In genomic region chr12:93733928-93734327, GRCh38 we compare ENCODE assay signal across 1 cellular context.
TF ChIP-seq lines count a peak whose summit lies in the region.

No MANE protein-coding gene starts in this region.

TF ChIP-seq in K562, 482 proteins besides CTCF, POLR2A, EP300 and RAD21 (continued from another document):
- TF ChIP-seq ELF4 (CRISPR knock-in tag; IDR thresholded peaks at IDR 0.05): 0 out of 2 replicates have a peak, but pooled peaks have one; percentile 18
- TF ChIP-seq, protein P1, sequence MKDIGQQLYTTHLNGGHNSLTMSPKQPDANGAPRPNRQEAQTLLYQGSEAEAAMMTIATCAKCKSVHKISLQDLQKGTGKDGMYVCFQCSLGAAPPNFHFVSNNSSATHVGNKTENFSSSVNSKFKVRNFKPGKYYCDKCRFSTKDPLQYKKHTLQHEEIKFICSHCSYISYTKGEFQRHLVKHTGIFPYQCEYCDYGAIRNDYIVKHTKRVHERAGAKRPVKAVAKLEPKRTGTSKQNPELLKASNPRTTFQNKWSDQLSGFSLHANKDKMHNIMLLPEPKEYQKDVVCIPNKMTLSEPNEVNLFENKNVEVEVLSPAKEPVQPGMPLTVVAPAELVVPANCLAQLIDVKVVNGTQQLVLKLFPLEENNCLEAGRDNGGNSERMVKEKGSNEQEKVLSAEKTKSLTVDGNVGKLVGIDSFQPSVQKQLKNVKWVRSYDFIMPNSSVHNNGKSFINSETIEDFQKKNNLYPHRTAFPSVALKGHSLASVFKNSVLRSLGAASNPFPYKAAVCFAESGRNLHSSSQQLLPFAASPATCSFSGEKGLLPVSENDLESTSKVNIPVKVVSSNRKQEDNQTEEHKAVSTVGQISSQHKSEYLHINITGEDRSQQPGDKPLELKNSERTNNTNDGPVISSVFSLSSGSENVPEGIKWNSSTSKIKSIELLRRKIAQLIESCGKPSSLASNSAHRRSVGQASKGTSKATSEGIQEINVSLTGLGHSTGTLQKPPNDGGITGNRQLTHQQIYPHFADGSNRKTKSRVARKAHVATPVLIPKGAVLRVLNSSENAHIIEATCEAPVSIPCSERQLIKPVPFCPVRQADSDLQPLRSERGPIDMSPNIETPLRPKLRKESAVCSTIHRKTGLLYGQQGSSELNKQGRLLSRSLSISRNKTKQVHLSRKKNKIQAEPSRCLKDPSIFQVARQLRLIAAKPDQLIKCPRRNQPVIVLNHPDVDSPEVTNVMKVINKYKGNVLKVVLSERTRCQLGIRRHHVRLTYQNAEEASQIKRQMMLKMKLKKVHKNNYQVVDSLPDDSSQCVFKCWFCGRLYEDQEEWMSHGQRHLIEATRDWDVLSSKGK (CRISPR knock-in tag; IDR thresholded peaks at IDR 0.05): no peak
- TF ChIP-seq ZNF224 (CRISPR knock-in tag; IDR thresholded peaks at IDR 0.05): no peak
- TF ChIP-seq TRIM24 (IDR thresholded peaks at IDR 0.05): peak in 1 of 2 experiments; percentile 43; a peak in 1 of 4 replicates
- TF ChIP-seq U2AF1 (optimal IDR thresholded peaks at IDR 0.05; ENCODE audit: low read depth, low read length): no peak
- no peak for TF ChIP-seq YBX1 (IDR thresholded peaks at IDR 0.05)
- no peak for TF ChIP-seq RB1 (IDR thresholded peaks at IDR 0.05; ENCODE audit: low read depth)
- TF ChIP-seq HOXB6 (CRISPR knock-in tag; IDR thresholded peaks at IDR 0.05; ENCODE audit: borderline replicate concordance): no peak
- TF ChIP-seq ZNF316 (IDR thresholded peaks at IDR 0.05): peak; percentile 70
TF ChIP-seq in K562: peak in this region for 3.
